18 cellular contexts compared by ENCODE assay signal in genomic region chr20:60903325-60903958, GRCh38.
A peak's percentile ranks its signal among the peaks of the same experiment; 100 is the strongest.
DNase-seq lines count a peak whose midpoint lies in the region; ATAC-seq and TF ChIP-seq lines count a peak whose summit lies in the region.
"Had no signal": no experiment of that assay in that cellular context is flagged by ENCODE, and none has a peak within 500 bp of the region (broad histone marks: within the 10 kb centered on the region; RNA-seq: fewer than 3 reads in every experiment).

No MANE protein-coding gene starts in this region.

- no peak for ATAC-seq in GM21423 (IDR thresholded peaks at IDR 0.05; ENCODE audit: unreplicated experiment)
- ATAC-seq: CD8-positive, alpha-beta T cell; GM23338; HCT116; HepG2 had no signal

- H2AFZ ChIP-seq in MM.1S (ENCODE audit: low read length) (no peak overlapping the region), neuronal stem cell (ENCODE audit: low read length) (no peak overlapping the region)
- H2AFZ ChIP-seq: GM23338 had no signal

- no peak overlapping the region for H3K23ac ChIP-seq in neuronal stem cell (ENCODE audit: low read depth, low read length, poor library complexity)

- H3K27me3 ChIP-seq in MM.1S (replicated peaks; ENCODE audit: insufficient read depth, low read length), result no peaks in the 10 kb centered on the region
- H3K27me3 ChIP-seq in esophagus muscularis mucosa, result peaks cover 0 to 4% (median 0%) of the 10 kb centered on the region in 4 donors
- no peaks in the 10 kb centered on the region for H3K27me3 ChIP-seq in neuronal stem cell (ENCODE audit: control insufficient read depth in 3 of 3, insufficient read depth in 3 of 3, low read depth in 1 of 3, low read length in 3 of 3)
- H3K27me3 ChIP-seq: BLaER1 treated with 17β-estradiol and CSF1 and Interleukin-3, amounts not matched to agents 10 nM and 100 nM had no signal

- no peak overlapping the region for H3K9ac ChIP-seq in MM.1S (ENCODE audit: low read length)
- H3K9ac ChIP-seq in neuronal stem cell (ENCODE audit: low read depth, low read length, poor library complexity), result no peak overlapping the region
- H3K9ac ChIP-seq: BLaER1 treated with 17β-estradiol and CSF1 and Interleukin-3, amounts not matched to agents 10 nM and 100 nM had no signal

- H3K4me2 ChIP-seq in MM.1S (ENCODE audit: low read depth, low read length), result no peak overlapping the region
- H3K4me2 ChIP-seq in neuronal stem cell (ENCODE audit: insufficient read depth, low read length, poor library complexity, severe bottlenecking), result no peak overlapping the region
- H3K4me2 ChIP-seq: GM23338 had no signal

- no peak for TF ChIP-seq POLR2A in esophagus muscularis mucosa (IDR thresholded peaks at IDR 0.05; ENCODE audit: low read depth)

- H3K4ac ChIP-seq in neuronal stem cell (ENCODE audit: low read length), result no peak overlapping the region

- H2BK15ac ChIP-seq in neuronal stem cell (ENCODE audit: low read length), result no peak overlapping the region

- H3F3A ChIP-seq in MM.1S (ENCODE audit: insufficient read depth, low read length), result no peaks in the 10 kb centered on the region

- peak overlapping the region; percentile 32 for H3K18ac ChIP-seq in neuronal stem cell (ENCODE audit: low read length)

- no peaks in the 10 kb centered on the region for H3K9me3 ChIP-seq in MM.1S (replicated peaks; ENCODE audit: insufficient read depth, low read length)
- H3K9me3 ChIP-seq in esophagus muscularis mucosa, result peaks cover 0 to 15% (median 6%) of the 10 kb centered on the region in 4 donors
- H3K9me3 ChIP-seq in neuronal stem cell (replicated peaks in 1 of 2; ENCODE audit: control insufficient read depth in 2 of 2, insufficient read depth in 1 of 2, low read depth in 1 of 2, low read length in 2 of 2), result peaks cover 0 to 3% of the 10 kb centered on the region in 2 donors

- H3K4me3 ChIP-seq in MM.1S (ENCODE audit: low read length) (no peak overlapping the region), esophagus muscularis mucosa (no peak overlapping the region), neuronal stem cell (ENCODE audit: low read length in 2 of 2) (no peak overlapping the region)
- H3K4me3 ChIP-seq: BLaER1 treated with 17β-estradiol and CSF1 and Interleukin-3, amounts not matched to agents 10 nM and 100 nM; GM23338 had no signal

- no peak overlapping the region for H4K91ac ChIP-seq in neuronal stem cell (ENCODE audit: low read depth, low read length, poor library complexity)

- no peak overlapping the region for H4K8ac ChIP-seq in neuronal stem cell (ENCODE audit: low read depth, low read length)

- H2BK12ac ChIP-seq in neuronal stem cell (ENCODE audit: low read length), result no peak overlapping the region

- no peaks in the 10 kb centered on the region for H4K20me1 ChIP-seq in MM.1S (ENCODE audit: insufficient read depth, low read length)
- H4K20me1 ChIP-seq: BLaER1 treated with 17β-estradiol and CSF1 and Interleukin-3, amounts not matched to agents 10 nM and 100 nM had no signal

- no peaks in the 10 kb centered on the region for H3K4me1 ChIP-seq in MM.1S (ENCODE audit: low read length)
- no peaks in the 10 kb centered on the region for H3K4me1 ChIP-seq in esophagus muscularis mucosa
- no peaks in the 10 kb centered on the region for H3K4me1 ChIP-seq in neuronal stem cell (ENCODE audit: control insufficient read depth in 2 of 2, insufficient read depth in 1 of 2, low read depth in 1 of 2, low read length in 2 of 2)

- H3K36me3 ChIP-seq in MM.1S (replicated peaks; ENCODE audit: insufficient read depth, low read length), result no peaks in the 10 kb centered on the region
- H3K36me3 ChIP-seq in esophagus muscularis mucosa, result no peaks in the 10 kb centered on the region
- H3K36me3 ChIP-seq in neuronal stem cell (replicated peaks in 1 of 2; ENCODE audit: control insufficient read depth in 2 of 2, insufficient read depth in 2 of 2, low read length in 2 of 2), result no peaks in the 10 kb centered on the region
- H3K36me3 ChIP-seq: BLaER1 treated with 17β-estradiol and CSF1 and Interleukin-3, amounts not matched to agents 10 nM and 100 nM had no signal

- peak; percentile 14 for DNase-seq in MM.1S
- DNase-seq in NCI-H774 (lab: John Stamatoyannopoulos, UW), result peak; percentile 9
- DNase-seq in esophagus muscularis mucosa (ENCODE audit: extremely low spot score), result peak; percentile 74
- DNase-seq in neuronal stem cell (ENCODE audit: low spot score), result no peak
- DNase-seq in NCI-H1092 (lab: John Stamatoyannopoulos, UW), result no peak
- no peak for DNase-seq in NCI-H1436 treated with DMSO at 0.1 percent for 48 hours (lab: John Stamatoyannopoulos, UW)
- no peak for DNase-seq in G401 (ENCODE audit: low spot score)
- DNase-seq: Calu3; CD8-positive, alpha-beta T cell; DMS53; DND-41; EL; HFFc6 had no signal

- H3K9me2 ChIP-seq in MM.1S (replicated peaks; ENCODE audit: insufficient read depth, low read length), result no peaks in the 10 kb centered on the region

- no peak for TF ChIP-seq CTCF in MM.1S (IDR thresholded peaks at IDR 0.05; ENCODE audit: low read length)
- TF ChIP-seq CTCF in esophagus muscularis mucosa (IDR thresholded peaks at IDR 0.05), result no peak

- intact Hi-C loops in esophagus muscularis mucosa (cut with DNase I), result no loop called here

- H3K27ac ChIP-seq in MM.1S (ENCODE audit: low read length) (no peak overlapping the region), esophagus muscularis mucosa (replicated peaks in 1 of 4) (no peak overlapping the region), neuronal stem cell (replicated peaks; ENCODE audit: low read length) (no peak overlapping the region)

- H2BK5ac ChIP-seq in neuronal stem cell (ENCODE audit: low read length), result no peak overlapping the region

- H3K79me1 ChIP-seq in neuronal stem cell (ENCODE audit: low read depth, low read length), result no peaks in the 10 kb centered on the region

- H2BK120ac ChIP-seq in neuronal stem cell (ENCODE audit: low read depth, low read length), result no peak overlapping the region

- H2AK5ac ChIP-seq in neuronal stem cell (ENCODE audit: low read depth, low read length), result no peak overlapping the region

- TF ChIP-seq EP300 in esophagus muscularis mucosa (IDR thresholded peaks at IDR 0.05), result no peak

- no peaks in the 10 kb centered on the region for H3K79me2 ChIP-seq in MM.1S (ENCODE audit: low read length)

- H3K14ac ChIP-seq in neuronal stem cell (ENCODE audit: low read length), result no peak overlapping the region

- in situ Hi-C loops in G401 (cut with HindIII; ENCODE audit: low sequenced_read_pairs), result no loop called here

- 70% methylated on average over 12 of the region's 12 CpGs for WGBS in esophagus muscularis mucosa
- no CpG with 5 or more reads among the region's 12 CpGs for WGBS in neuronal stem cell (ENCODE audit: extremely low coverage in 2 of 2, insufficient read length in 2 of 2, insufficient replicate concordance in 1 of 2), 2 donors

Comparison
In these comparisons a context has a peak if more than half of its experiments do, and no peak if none do; other contexts are left out.
1. DNase-seq: peak in MM.1S (single experiment), NCI-H774 (single experiment) and esophagus muscularis mucosa (single experiment); none in neuronal stem cell (single experiment), NCI-H1092 (single experiment), NCI-H1436 treated with DMSO at 0.1 percent for 48 hours (single experiment) and G401 (single experiment).